9 cellular contexts compared by ENCODE assay signal in the genomic region with DNA sequence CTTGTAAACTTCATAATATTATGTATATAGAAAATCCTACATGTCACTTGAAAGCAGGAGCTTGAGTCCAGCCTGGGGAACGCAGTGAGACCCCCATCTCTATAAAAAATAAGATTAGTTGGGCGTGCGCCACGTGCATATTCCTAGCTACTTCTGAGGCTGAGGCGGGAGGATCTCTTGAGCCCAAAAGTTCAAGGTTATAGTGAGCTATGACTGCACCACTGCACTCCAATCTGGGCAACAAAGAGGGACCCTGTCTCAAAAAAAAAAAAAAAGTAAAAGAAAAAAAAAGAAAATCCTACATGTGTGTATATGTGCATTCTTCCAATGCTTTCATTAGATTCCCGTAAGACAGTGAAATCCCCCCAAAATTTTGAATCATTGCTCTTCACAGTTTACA. TPM values are rescaled to one million over a fixed set of nuclear protein-coding genes. Genes with fewer than 3 reads are reported as not detected.
A peak's percentile ranks its signal among the peaks of the same experiment; 100 is the strongest.
DNase-seq lines count a peak whose midpoint lies in the region; ATAC-seq and TF ChIP-seq lines count a peak whose summit lies in the region.
"Had no signal": no experiment of that assay in that cellular context is flagged by ENCODE, and none has a peak within 500 bp of the region (broad histone marks: within the 10 kb centered on the region; RNA-seq: fewer than 3 reads in every experiment).

No MANE protein-coding gene starts in this region.

- DNase-seq in T-helper 1 cell = no peak
- DNase-seq in foreskin fibroblast = no peak
- DNase-seq in spleen = no peak
- no peak for DNase-seq in NCI-H345 (lab: John Stamatoyannopoulos, UW)
- DNase-seq in NCI-H1930 (lab: John Stamatoyannopoulos, UW) = no peak
- DNase-seq: stimulated activated CD4-positive, alpha-beta T cell treated with anti-CD3 and anti-CD28 coated beads, Interleukin-4, amount 100 ng/mL, for 24 hours had no signal

- peaks cover 27 to 74% (median 43%) of the 10 kb centered on the region in 6 donors for H3K4me1 ChIP-seq in spleen

- no peaks in the 10 kb centered on the region for H3K27me3 Mint-ChIP-seq in T-helper 1 cell treated with Interleukin-12 subunit alpha and Interleukin-12 subunit beta and Interleukin-4 antibody, amounts not matched to agents 30 μg/mL and 1 μg/mL, for 36 hours (ENCODE audit: low read depth)

- WGBS in spleen, 5 donors = 78 to 89% (median 87%) methylated on average over 6 of the region's 6 CpGs

- H3K9me3 ChIP-seq in spleen = no peaks in the 10 kb centered on the region

- peaks cover 9% of the 10 kb centered on the region for H3K36me3 Mint-ChIP-seq in T-helper 1 cell treated with Interleukin-12 subunit alpha and Interleukin-12 subunit beta and Interleukin-4 antibody, amounts not matched to agents 30 μg/mL and 1 μg/mL, for 36 hours (ENCODE audit: low read depth)

- H3K36me3 ChIP-seq in spleen = peaks cover 0 to 17% (median 8%) of the 10 kb centered on the region in 6 donors

- TF ChIP-seq CTCF in WI38 (IDR thresholded peaks at IDR 0.05; ENCODE audit: low read depth, low read length) (no peak), foreskin fibroblast (IDR thresholded peaks at IDR 0.05; ENCODE audit: low read depth, low read length) (no peak), spleen (IDR thresholded peaks at IDR 0.05 in 8 of 11, conservative IDR thresholded peaks at IDR 0.05 in 3 of 11) (no peak)

- peak overlapping the region; percentile 97 for H3K27ac Mint-ChIP-seq in T-helper 1 cell treated with Interleukin-12 subunit alpha and Interleukin-12 subunit beta and Interleukin-4 antibody, amounts not matched to agents 30 μg/mL and 1 μg/mL, for 36 hours

- no peaks in the 10 kb centered on the region for H3K27me3 ChIP-seq in spleen (replicated peaks in 1 of 7)

- peak overlapping the region in 2 of 8 donors; percentile 98 for H3K27ac ChIP-seq in spleen

- H3K4me1 Mint-ChIP-seq in T-helper 1 cell treated with Interleukin-12 subunit alpha and Interleukin-12 subunit beta and Interleukin-4 antibody, amounts not matched to agents 30 μg/mL and 1 μg/mL, for 36 hours (ENCODE audit: low read depth) = peaks cover 36% of the 10 kb centered on the region

- peak overlapping the region; percentile 88 for H3K4me3 Mint-ChIP-seq in T-helper 1 cell treated with Interleukin-12 subunit alpha and Interleukin-12 subunit beta and Interleukin-4 antibody, amounts not matched to agents 30 μg/mL and 1 μg/mL, for 36 hours

- no peak for ATAC-seq in HG03354 (IDR thresholded peaks at IDR 0.05; ENCODE audit: poor library complexity, severe bottlenecking, unreplicated experiment)

- H3K4me3 ChIP-seq in WI38 (ENCODE audit: low read depth, low read length) (peak overlapping the region; percentile 99), foreskin fibroblast (ENCODE audit: low read depth in 1 of 2, low read length in 2 of 2) (peak overlapping the region; percentile 80 to 95), spleen (peak overlapping the region in 6 of 8 donors; percentile 59 to 79 (median 70))

- intact Hi-C loops in spleen (cut with DNase I; ENCODE audit: low total_unique reads) = no loop called here

- H3K9me3 Mint-ChIP-seq in T-helper 1 cell treated with Interleukin-12 subunit alpha and Interleukin-12 subunit beta and Interleukin-4 antibody, amounts not matched to agents 30 μg/mL and 1 μg/mL, for 36 hours = no peaks in the 10 kb centered on the region

- no peak for TF ChIP-seq POLR2A in spleen (IDR thresholded peaks at IDR 0.05)

RNA-seq across cellular contexts. Expression of gene SEC31A, which starts 1.7 kb away (rescaled TPM):
- 100 to 1,000 TPM; 133 to 204 (median 164) TPM for total RNA-seq in spleen
- 10 to 100 TPM; 63.6 to 71.1 (median 64.7) TPM for polyA plus RNA-seq in spleen

RNA-seq across cellular contexts. Expression of gene THAP9, which starts 11.2 kb away (rescaled TPM):
- 1 to 10 TPM; 2.8 to 8.1 (median 3.6) TPM for total RNA-seq in spleen
- polyA plus RNA-seq in spleen = 1 to 10 TPM; 1.8 to 2.4 (median 2.1) TPM
